In the genomic region with DNA sequence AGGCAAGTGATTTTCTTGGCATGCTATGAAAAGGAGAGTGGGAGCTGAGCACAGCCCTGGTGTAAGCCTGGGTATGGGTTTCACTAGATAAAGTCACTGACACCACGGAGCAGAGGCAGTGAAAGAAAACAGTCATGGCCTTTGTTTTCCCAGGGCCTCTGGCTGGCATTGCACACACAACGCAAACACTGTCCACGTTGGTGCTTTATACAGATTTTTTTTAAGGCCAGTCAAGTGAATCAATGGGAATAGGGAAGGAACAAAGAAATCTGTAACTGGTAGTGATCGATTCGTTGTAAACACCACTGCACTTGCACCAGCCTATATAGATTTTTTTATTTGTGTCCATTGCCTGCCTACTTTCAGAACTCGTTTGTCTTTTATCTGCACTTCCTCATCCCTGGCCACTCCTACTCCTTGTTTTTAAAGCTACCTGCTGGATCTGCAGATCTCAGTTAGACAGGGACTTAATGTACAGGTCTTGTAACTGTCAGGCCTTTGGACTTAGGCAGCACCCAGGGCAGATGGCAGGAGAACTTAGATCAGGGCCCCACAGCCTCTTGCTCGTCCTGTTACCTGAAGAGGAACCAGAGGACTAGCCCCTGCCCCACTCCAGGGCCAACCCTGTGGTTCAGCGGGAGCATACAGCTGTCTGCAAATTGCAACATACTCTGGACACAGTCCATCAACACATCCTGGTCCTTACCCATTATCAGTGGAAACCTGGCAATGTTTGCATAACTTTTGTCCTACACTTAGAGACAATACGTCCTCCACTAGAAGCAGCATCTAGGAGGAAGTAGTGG, we compare ENCODE assay signal across 1 cellular context.
TF ChIP-seq lines count a peak whose summit lies in the region.

No MANE protein-coding gene starts in this region.

TF ChIP-seq in K562, 482 proteins besides CTCF, POLR2A, EP300 and RAD21 (continued from another document and continues in another):
- TF ChIP-seq, protein P1, sequence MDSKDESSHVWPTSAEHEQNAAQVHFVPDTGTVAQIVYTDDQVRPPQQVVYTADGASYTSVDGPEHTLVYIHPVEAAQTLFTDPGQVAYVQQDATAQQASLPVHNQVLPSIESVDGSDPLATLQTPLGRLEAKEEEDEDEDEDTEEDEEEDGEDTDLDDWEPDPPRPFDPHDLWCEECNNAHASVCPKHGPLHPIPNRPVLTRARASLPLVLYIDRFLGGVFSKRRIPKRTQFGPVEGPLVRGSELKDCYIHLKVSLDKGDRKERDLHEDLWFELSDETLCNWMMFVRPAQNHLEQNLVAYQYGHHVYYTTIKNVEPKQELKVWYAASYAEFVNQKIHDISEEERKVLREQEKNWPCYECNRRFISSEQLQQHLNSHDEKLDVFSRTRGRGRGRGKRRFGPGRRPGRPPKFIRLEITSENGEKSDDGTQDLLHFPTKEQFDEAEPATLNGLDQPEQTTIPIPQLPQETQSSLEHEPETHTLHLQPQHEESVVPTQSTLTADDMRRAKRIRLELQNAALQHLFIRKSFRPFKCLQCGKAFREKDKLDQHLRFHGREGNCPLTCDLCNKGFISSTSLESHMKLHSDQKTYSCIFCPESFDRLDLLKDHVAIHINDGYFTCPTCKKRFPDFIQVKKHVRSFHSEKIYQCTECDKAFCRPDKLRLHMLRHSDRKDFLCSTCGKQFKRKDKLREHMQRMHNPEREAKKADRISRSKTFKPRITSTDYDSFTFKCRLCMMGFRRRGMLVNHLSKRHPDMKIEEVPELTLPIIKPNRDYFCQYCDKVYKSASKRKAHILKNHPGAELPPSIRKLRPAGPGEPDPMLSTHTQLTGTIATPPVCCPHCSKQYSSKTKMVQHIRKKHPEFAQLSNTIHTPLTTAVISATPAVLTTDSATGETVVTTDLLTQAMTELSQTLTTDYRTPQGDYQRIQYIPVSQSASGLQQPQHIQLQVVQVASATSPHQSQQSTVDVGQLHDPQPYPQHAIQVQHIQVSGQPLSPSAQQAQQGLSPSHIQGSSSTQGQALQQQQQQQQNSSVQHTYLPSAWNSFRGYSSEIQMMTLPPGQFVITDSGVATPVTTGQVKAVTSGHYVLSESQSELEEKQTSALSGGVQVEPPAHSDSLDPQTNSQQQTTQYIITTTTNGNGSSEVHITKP (IDR thresholded peaks at IDR 0.05; ENCODE audit: partially characterized antibody), result no peak
- TF ChIP-seq SLC30A9 (CRISPR knock-in tag; IDR thresholded peaks at IDR 0.05) (no peak), PML (IDR thresholded peaks at IDR 0.05; ENCODE audit: low read length) (peak; percentile 56; the same call in 1 of the 2 replicates), U2AF2 (optimal IDR thresholded peaks at IDR 0.05; ENCODE audit: low read depth, low read length) (no peak), ESRRA (IDR thresholded peaks at IDR 0.05; ENCODE audit: borderline replicate concordance, low read depth) (peak; percentile 76; the same call in 1 of the 2 replicates), NFIX (CRISPR knock-in tag; IDR thresholded peaks at IDR 0.05; ENCODE audit: low read depth) (no peak), BCL6 (CRISPR knock-in tag; IDR thresholded peaks at IDR 0.05) (no peak), RAD51 (IDR thresholded peaks at IDR 0.05; ENCODE audit: borderline replicate concordance, low read depth) (no peak), FOXK2 (conservative IDR thresholded peaks at IDR 0.05 in 1 of 2, IDR thresholded peaks at IDR 0.05 in 1 of 2; ENCODE audit: low read depth in 2 of 2) (peak in 1 of 2 experiments; percentile 47; a peak in 1 of 4 replicates), HDAC6 (IDR thresholded peaks at IDR 0.05; ENCODE audit: low read depth, low read length) (no peak), MCM5 (IDR thresholded peaks at IDR 0.05; ENCODE audit: low read depth) (no peak), SIN3B (IDR thresholded peaks at IDR 0.05; ENCODE audit: low read depth) (no peak), ZNF354B (CRISPR knock-in tag; IDR thresholded peaks at IDR 0.05) (no peak), MTA3 (IDR thresholded peaks at IDR 0.05; ENCODE audit: borderline replicate concordance) (peak; percentile 47; the same call in 1 of the 2 replicates), SIRT6 (IDR thresholded peaks at IDR 0.05; ENCODE audit: low read depth, low read length) (no peak), ZNF583 (CRISPR knock-in tag; IDR thresholded peaks at IDR 0.05) (no peak), ZC3H8 (IDR thresholded peaks at IDR 0.05) (no peak), RB1 (IDR thresholded peaks at IDR 0.05; ENCODE audit: low read depth) (no peak), GATAD2A (IDR thresholded peaks at IDR 0.05) (no peak), ZNF23 (CRISPR knock-in tag; IDR thresholded peaks at IDR 0.05) (no peak), MCM3 (IDR thresholded peaks at IDR 0.05) (no peak), ETV6 (IDR thresholded peaks at IDR 0.05; ENCODE audit: borderline replicate concordance in 1 of 2, low read depth in 2 of 2, low read length in 1 of 2) (0 out of 4 replicates have a peak, but pooled peaks of 1 of the 2 experiments have one; percentile 28), ETV6 (CRISPR knock-in tag; IDR thresholded peaks at IDR 0.05; ENCODE audit: borderline replicate concordance) (no peak), ZNF134 (CRISPR knock-in tag; conservative IDR thresholded peaks at IDR 0.05) (no peak), SRSF1 (IDR thresholded peaks at IDR 0.05; ENCODE audit: low read depth, low read length) (no peak), HMGN3 (IDR thresholded peaks at IDR 0.05; ENCODE audit: borderline replicate concordance, extremely low read depth, insufficient read length, low read depth, low read length) (no peak)
- TF ChIP-seq, protein P2, sequence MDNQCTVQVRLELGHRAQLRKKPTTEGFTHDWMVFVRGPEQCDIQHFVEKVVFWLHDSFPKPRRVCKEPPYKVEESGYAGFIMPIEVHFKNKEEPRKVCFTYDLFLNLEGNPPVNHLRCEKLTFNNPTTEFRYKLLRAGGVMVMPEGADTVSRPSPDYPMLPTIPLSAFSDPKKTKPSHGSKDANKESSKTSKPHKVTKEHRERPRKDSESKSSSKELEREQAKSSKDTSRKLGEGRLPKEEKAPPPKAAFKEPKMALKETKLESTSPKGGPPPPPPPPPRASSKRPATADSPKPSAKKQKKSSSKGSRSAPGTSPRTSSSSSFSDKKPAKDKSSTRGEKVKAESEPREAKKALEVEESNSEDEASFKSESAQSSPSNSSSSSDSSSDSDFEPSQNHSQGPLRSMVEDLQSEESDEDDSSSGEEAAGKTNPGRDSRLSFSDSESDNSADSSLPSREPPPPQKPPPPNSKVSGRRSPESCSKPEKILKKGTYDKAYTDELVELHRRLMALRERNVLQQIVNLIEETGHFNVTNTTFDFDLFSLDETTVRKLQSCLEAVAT (IDR thresholded peaks at IDR 0.05), result no peak
- TF ChIP-seq, protein P3, sequence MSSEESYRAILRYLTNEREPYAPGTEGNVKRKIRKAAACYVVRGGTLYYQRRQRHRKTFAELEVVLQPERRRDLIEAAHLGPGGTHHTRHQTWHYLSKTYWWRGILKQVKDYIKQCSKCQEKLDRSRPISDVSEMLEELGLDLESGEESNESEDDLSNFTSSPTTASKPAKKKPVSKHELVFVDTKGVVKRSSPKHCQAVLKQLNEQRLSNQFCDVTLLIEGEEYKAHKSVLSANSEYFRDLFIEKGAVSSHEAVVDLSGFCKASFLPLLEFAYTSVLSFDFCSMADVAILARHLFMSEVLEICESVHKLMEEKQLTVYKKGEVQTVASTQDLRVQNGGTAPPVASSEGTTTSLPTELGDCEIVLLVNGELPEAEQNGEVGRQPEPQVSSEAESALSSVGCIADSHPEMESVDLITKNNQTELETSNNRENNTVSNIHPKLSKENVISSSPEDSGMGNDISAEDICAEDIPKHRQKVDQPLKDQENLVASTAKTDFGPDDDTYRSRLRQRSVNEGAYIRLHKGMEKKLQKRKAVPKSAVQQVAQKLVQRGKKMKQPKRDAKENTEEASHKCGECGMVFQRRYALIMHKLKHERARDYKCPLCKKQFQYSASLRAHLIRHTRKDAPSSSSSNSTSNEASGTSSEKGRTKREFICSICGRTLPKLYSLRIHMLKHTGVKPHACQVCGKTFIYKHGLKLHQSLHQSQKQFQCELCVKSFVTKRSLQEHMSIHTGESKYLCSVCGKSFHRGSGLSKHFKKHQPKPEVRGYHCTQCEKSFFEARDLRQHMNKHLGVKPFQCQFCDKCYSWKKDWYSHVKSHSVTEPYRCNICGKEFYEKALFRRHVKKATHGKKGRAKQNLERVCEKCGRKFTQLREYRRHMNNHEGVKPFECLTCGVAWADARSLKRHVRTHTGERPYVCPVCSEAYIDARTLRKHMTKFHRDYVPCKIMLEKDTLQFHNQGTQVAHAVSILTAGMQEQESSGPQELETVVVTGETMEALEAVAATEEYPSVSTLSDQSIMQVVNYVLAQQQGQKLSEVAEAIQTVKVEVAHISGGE (CRISPR knock-in tag; IDR thresholded peaks at IDR 0.05), result peak in 1 of 3 experiments; percentile 57; a peak in 1 of 6 replicates
- TF ChIP-seq, protein P4, sequence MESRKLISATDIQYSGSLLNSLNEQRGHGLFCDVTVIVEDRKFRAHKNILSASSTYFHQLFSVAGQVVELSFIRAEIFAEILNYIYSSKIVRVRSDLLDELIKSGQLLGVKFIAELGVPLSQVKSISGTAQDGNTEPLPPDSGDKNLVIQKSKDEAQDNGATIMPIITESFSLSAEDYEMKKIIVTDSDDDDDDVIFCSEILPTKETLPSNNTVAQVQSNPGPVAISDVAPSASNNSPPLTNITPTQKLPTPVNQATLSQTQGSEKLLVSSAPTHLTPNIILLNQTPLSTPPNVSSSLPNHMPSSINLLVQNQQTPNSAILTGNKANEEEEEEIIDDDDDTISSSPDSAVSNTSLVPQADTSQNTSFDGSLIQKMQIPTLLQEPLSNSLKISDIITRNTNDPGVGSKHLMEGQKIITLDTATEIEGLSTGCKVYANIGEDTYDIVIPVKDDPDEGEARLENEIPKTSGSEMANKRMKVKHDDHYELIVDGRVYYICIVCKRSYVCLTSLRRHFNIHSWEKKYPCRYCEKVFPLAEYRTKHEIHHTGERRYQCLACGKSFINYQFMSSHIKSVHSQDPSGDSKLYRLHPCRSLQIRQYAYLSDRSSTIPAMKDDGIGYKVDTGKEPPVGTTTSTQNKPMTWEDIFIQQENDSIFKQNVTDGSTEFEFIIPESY (CRISPR knock-in tag; IDR thresholded peaks at IDR 0.05), result no peak
- TF ChIP-seq, protein P5, sequence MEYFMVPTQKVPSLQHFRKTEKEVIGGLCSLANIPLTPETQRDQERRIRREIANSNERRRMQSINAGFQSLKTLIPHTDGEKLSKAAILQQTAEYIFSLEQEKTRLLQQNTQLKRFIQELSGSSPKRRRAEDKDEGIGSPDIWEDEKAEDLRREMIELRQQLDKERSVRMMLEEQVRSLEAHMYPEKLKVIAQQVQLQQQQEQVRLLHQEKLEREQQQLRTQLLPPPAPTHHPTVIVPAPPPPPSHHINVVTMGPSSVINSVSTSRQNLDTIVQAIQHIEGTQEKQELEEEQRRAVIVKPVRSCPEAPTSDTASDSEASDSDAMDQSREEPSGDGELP (CRISPR knock-in tag; IDR thresholded peaks at IDR 0.05; ENCODE audit: borderline replicate concordance), result peak; percentile 94
- TF ChIP-seq, protein P6, sequence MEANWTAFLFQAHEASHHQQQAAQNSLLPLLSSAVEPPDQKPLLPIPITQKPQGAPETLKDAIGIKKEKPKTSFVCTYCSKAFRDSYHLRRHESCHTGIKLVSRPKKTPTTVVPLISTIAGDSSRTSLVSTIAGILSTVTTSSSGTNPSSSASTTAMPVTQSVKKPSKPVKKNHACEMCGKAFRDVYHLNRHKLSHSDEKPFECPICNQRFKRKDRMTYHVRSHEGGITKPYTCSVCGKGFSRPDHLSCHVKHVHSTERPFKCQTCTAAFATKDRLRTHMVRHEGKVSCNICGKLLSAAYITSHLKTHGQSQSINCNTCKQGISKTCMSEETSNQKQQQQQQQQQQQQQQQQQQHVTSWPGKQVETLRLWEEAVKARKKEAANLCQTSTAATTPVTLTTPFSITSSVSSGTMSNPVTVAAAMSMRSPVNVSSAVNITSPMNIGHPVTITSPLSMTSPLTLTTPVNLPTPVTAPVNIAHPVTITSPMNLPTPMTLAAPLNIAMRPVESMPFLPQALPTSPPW (CRISPR knock-in tag; IDR thresholded peaks at IDR 0.05), result no peak
- TF ChIP-seq, protein P7, sequence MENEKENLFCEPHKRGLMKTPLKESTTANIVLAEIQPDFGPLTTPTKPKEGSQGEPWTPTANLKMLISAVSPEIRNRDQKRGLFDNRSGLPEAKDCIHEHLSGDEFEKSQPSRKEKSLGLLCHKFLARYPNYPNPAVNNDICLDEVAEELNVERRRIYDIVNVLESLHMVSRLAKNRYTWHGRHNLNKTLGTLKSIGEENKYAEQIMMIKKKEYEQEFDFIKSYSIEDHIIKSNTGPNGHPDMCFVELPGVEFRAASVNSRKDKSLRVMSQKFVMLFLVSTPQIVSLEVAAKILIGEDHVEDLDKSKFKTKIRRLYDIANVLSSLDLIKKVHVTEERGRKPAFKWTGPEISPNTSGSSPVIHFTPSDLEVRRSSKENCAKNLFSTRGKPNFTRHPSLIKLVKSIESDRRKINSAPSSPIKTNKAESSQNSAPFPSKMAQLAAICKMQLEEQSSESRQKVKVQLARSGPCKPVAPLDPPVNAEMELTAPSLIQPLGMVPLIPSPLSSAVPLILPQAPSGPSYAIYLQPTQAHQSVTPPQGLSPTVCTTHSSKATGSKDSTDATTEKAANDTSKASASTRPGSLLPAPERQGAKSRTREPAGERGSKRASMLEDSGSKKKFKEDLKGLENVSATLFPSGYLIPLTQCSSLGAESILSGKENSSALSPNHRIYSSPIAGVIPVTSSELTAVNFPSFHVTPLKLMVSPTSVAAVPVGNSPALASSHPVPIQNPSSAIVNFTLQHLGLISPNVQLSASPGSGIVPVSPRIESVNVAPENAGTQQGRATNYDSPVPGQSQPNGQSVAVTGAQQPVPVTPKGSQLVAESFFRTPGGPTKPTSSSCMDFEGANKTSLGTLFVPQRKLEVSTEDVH (IDR thresholded peaks at IDR 0.05; ENCODE audit: low read depth, partially characterized antibody), result no peak
- TF ChIP-seq, protein P8, sequence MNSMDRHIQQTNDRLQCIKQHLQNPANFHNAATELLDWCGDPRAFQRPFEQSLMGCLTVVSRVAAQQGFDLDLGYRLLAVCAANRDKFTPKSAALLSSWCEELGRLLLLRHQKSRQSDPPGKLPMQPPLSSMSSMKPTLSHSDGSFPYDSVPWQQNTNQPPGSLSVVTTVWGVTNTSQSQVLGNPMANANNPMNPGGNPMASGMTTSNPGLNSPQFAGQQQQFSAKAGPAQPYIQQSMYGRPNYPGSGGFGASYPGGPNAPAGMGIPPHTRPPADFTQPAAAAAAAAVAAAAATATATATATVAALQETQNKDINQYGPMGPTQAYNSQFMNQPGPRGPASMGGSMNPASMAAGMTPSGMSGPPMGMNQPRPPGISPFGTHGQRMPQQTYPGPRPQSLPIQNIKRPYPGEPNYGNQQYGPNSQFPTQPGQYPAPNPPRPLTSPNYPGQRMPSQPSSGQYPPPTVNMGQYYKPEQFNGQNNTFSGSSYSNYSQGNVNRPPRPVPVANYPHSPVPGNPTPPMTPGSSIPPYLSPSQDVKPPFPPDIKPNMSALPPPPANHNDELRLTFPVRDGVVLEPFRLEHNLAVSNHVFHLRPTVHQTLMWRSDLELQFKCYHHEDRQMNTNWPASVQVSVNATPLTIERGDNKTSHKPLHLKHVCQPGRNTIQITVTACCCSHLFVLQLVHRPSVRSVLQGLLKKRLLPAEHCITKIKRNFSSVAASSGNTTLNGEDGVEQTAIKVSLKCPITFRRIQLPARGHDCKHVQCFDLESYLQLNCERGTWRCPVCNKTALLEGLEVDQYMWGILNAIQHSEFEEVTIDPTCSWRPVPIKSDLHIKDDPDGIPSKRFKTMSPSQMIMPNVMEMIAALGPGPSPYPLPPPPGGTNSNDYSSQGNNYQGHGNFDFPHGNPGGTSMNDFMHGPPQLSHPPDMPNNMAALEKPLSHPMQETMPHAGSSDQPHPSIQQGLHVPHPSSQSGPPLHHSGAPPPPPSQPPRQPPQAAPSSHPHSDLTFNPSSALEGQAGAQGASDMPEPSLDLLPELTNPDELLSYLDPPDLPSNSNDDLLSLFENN (IDR thresholded peaks at IDR 0.05; ENCODE audit: low read depth in 2 of 2, low read length in 2 of 2), result no peak
- TF ChIP-seq, protein P9, sequence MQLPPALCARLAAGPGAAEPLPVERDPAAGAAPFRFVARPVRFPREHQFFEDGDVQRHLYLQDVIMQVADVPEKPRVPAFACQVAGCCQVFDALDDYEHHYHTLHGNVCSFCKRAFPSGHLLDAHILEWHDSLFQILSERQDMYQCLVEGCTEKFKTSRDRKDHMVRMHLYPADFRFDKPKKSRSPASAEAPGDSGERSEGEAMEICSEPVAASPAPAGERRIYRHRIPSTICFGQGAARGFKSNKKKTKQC (CRISPR knock-in tag; IDR thresholded peaks at IDR 0.05), result no peak
